In the genomic region with DNA sequence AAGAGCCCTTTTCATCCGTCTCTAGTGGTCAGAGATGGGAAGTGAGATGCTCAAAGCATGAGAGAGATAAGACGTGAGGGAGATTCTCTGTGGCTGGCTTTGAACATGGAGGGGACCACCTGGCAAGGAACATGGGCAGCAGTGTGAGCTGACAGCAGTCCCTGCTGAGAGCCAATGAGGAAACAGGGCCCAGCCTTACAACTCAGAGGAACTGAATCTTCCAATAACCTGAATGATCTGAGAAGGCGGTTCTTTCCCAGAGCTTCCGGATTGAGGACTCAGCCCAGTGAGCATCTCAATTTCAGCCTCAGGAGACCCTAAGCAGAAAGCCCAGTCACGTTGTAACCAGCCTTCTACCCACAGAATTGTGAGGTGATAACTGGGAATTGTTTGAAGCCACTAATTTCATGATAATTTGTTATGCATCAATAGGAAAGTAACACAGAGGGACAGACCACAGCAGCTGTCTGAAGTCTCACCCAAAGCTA, we compare ENCODE assay signal across 12 cellular contexts. TPM values are rescaled to one million over a fixed set of nuclear protein-coding genes. Genes with fewer than 3 reads are reported as not detected.
DNase-seq lines count a peak whose midpoint lies in the region; ATAC-seq lines count a peak whose summit lies in the region.
"Had no signal": no experiment of that assay in that cellular context is flagged by ENCODE, and none has a peak within 500 bp of the region (broad histone marks: within the 10 kb centered on the region; RNA-seq: fewer than 3 reads in every experiment).

No MANE protein-coding gene starts in this region.

- no peaks in the 10 kb centered on the region for H3K36me3 Mint-ChIP-seq in CD4-positive, CD25-positive, alpha-beta regulatory T cell
- H3K36me3 Mint-ChIP-seq in activated CD4-positive, alpha-beta memory T cell treated with anti-CD3 and anti-CD28 coated beads for 36 hours: no peaks in the 10 kb centered on the region

- ATAC-seq in CD4-positive, CD25-positive, alpha-beta regulatory T cell (ENCODE audit: low read depth in 2 of 2): no peak
- ATAC-seq in GM18868 (IDR thresholded peaks at IDR 0.05; ENCODE audit: unreplicated experiment) (peak; percentile 30), HG02840 (IDR thresholded peaks at IDR 0.05; ENCODE audit: low FRiP score, unreplicated experiment) (peak; percentile 29)
- ATAC-seq: left ventricle myocardium superior had no signal

- DNase-seq in CD4-positive, CD25-positive, alpha-beta regulatory T cell: no peak
- no peak for DNase-seq in activated CD4-positive, alpha-beta memory T cell treated with anti-CD3 and anti-CD28 coated beads for 36 hours
- no peak for DNase-seq in nucleus accumbens (lab: John Stamatoyannopoulos, UW)
- DNase-seq in activated effector memory CD4-positive, alpha-beta T cell treated with anti-CD3 and anti-CD28 coated beads, Interleukin-2, amount 50 U/mL, for 16 hours: no peak
- DNase-seq in NOMO-1 (lab: John Stamatoyannopoulos, UW; ENCODE audit: unreplicated experiment in 2 of 2): no peak
- DNase-seq in NCI-H128 (lab: John Stamatoyannopoulos, UW; ENCODE audit: unreplicated experiment): no peak
- DNase-seq: activated CD8-positive, alpha-beta memory T cell treated with anti-CD3 and anti-CD28 coated beads, Interleukin-2, amount 50 U/mL, for 48 hours; foreskin melanocyte; left ventricle myocardium superior had no signal

- H3K27ac ChIP-seq in CD4-positive, CD25-positive, alpha-beta regulatory T cell (ENCODE audit: insufficient read depth, low read length, poor library complexity, severe bottlenecking): peak overlapping the region; percentile 83
- H3K27ac ChIP-seq: prostate gland had no signal

- H3K27me3 Mint-ChIP-seq in CD4-positive, CD25-positive, alpha-beta regulatory T cell: no peaks in the 10 kb centered on the region
- H3K27me3 Mint-ChIP-seq in activated CD4-positive, alpha-beta memory T cell treated with anti-CD3 and anti-CD28 coated beads for 36 hours: no peaks in the 10 kb centered on the region

- intact Hi-C loops in activated CD4-positive, alpha-beta memory T cell treated with anti-CD3 and anti-CD28 coated beads for 36 hours (cut with micrococcal nuclease): no loop called here

- H3K36me3 ChIP-seq in CD4-positive, CD25-positive, alpha-beta regulatory T cell (ENCODE audit: control insufficient read depth, insufficient read depth, low read length): no peaks in the 10 kb centered on the region
- H3K36me3 ChIP-seq: prostate gland had no signal

- H3K9me3 Mint-ChIP-seq in CD4-positive, CD25-positive, alpha-beta regulatory T cell: peaks cover 0 to 4% (median 2%) of the 10 kb centered on the region in 7 donors
- no peaks in the 10 kb centered on the region for H3K9me3 Mint-ChIP-seq in activated CD4-positive, alpha-beta memory T cell treated with anti-CD3 and anti-CD28 coated beads for 36 hours

- CTCF ChIA-PET in activated CD4-positive, alpha-beta memory T cell treated with anti-CD3 and anti-CD28 coated beads for 36 hours (lab: Charles Lee): interaction anchor here (1.3 kb wide), 2 partner anchors 148 to 178 kb away, joined by 4 read pairs; no protein-coding TSS in a partner anchor

- no peaks in the 10 kb centered on the region for H3K9me3 ChIP-seq in CD4-positive, CD25-positive, alpha-beta regulatory T cell (ENCODE audit: control insufficient read depth in 2 of 2, low read length in 2 of 2)
- H3K9me3 ChIP-seq: prostate gland had no signal

- H3K4me3 Mint-ChIP-seq in CD4-positive, CD25-positive, alpha-beta regulatory T cell: peak overlapping the region; percentile 2 to 39 (median 27)
- no peak overlapping the region for H3K4me3 Mint-ChIP-seq in activated CD4-positive, alpha-beta memory T cell treated with anti-CD3 and anti-CD28 coated beads for 36 hours

- H3K4me1 ChIP-seq in CD4-positive, CD25-positive, alpha-beta regulatory T cell (ENCODE audit: control insufficient read depth, insufficient read depth, low read length, poor library complexity, severe bottlenecking): peaks cover 70% of the 10 kb centered on the region
- H3K4me1 ChIP-seq: prostate gland had no signal

- peaks cover 16 to 98% (median 65%) of the 10 kb centered on the region in 4 donors for H3K4me1 Mint-ChIP-seq in CD4-positive, CD25-positive, alpha-beta regulatory T cell
- H3K4me1 Mint-ChIP-seq in activated CD4-positive, alpha-beta memory T cell treated with anti-CD3 and anti-CD28 coated beads for 36 hours (ENCODE audit: low read depth): peaks cover 85% of the 10 kb centered on the region

- no peak overlapping the region for H3K4me3 ChIP-seq in CD4-positive, CD25-positive, alpha-beta regulatory T cell (ENCODE audit: low read depth, low read length)
- H3K4me3 ChIP-seq: prostate gland had no signal

- POLR2A ChIA-PET in activated CD4-positive, alpha-beta memory T cell treated with anti-CD3 and anti-CD28 coated beads for 36 hours (lab: Charles Lee): interaction anchor here (0.8 kb wide), 1 partner anchor 35 kb away, joined by 3 read pairs; no protein-coding TSS in a partner anchor

- H3K27me3 ChIP-seq in CD4-positive, CD25-positive, alpha-beta regulatory T cell (ENCODE audit: control insufficient read depth, insufficient read depth, low read length): no peaks in the 10 kb centered on the region

- peak overlapping the region; percentile 83 to 99 (median 97) for H3K27ac Mint-ChIP-seq in CD4-positive, CD25-positive, alpha-beta regulatory T cell
- H3K27ac Mint-ChIP-seq in activated CD4-positive, alpha-beta memory T cell treated with anti-CD3 and anti-CD28 coated beads for 36 hours: peak overlapping the region; percentile 64

RNA-seq across cellular contexts. Expression of a gene that starts 33.9 kb away (rescaled TPM):
- total RNA-seq in CD4-positive, CD25-positive, alpha-beta regulatory T cell: 376 TPM
- 100 to 1,000 TPM; 153 to 176 (median 164) TPM for polyA plus RNA-seq in CD4-positive, CD25-positive, alpha-beta regulatory T cell
- 100 to 1,000 TPM; 207 to 216 TPM for total RNA-seq in activated CD4-positive, alpha-beta memory T cell treated with anti-CD3 and anti-CD28 coated beads for 36 hours

Comparison
In these comparisons a context has a peak if more than half of its experiments do, and no peak if none do; other contexts are left out.
1. ATAC-seq: peak in GM18868 (single experiment) and HG02840 (single experiment); none in CD4-positive, CD25-positive, alpha-beta regulatory T cell (0 of 2).